Comparison of ENCODE assay signal across 8 cellular contexts in genomic region chr1:166910396-166910994, GRCh38. TPM values are rescaled to one million over a fixed set of nuclear protein-coding genes. Genes with fewer than 3 reads are reported as not detected.
A peak's percentile ranks its signal among the peaks of the same experiment; 100 is the strongest.
DNase-seq lines count a peak whose midpoint lies in the region; ATAC-seq lines count a peak whose summit lies in the region.

No MANE protein-coding gene starts in this region.

- ATAC-seq in GM19467 (IDR thresholded peaks at IDR 0.05; ENCODE audit: unreplicated experiment) (peak; percentile 89), HG03571 (IDR thresholded peaks at IDR 0.05; ENCODE audit: unreplicated experiment) (peak; percentile 95)

- H3K9ac ChIP-seq in mesenchymal stem cell (ENCODE audit: low read length), result no peak overlapping the region

- no peak overlapping the region for H3K4me3 ChIP-seq in mesenchymal stem cell (ENCODE audit: insufficient read depth in 1 of 2, low read depth in 1 of 2, low read length in 2 of 2)

- no peak overlapping the region for H3K4ac ChIP-seq in mesenchymal stem cell (ENCODE audit: low read depth in 1 of 2, low read length in 2 of 2)

- no peak overlapping the region for H2AFZ ChIP-seq in mesenchymal stem cell (ENCODE audit: low read depth, low read length)

- H3K9me3 ChIP-seq in mesenchymal stem cell (ENCODE audit: control insufficient read depth, low read length), result peaks cover 6% of the 10 kb centered on the region

- H2BK15ac ChIP-seq in mesenchymal stem cell (ENCODE audit: low read depth, poor library complexity, severe bottlenecking), result no peak overlapping the region

- no peak overlapping the region for H3K14ac ChIP-seq in mesenchymal stem cell (ENCODE audit: low read length in 2 of 2)

- WGBS in mesenchymal stem cell, result 0% methylated on average over 1 of the region's 1 CpG

- no peak overlapping the region for H3K23ac ChIP-seq in mesenchymal stem cell (ENCODE audit: low read length in 2 of 2)

- no peak overlapping the region for H4K91ac ChIP-seq in mesenchymal stem cell (ENCODE audit: low read length)

- H3K4me1 ChIP-seq in mesenchymal stem cell (ENCODE audit: control insufficient read depth, insufficient read depth, low read depth, low read length), result peaks cover 4% of the 10 kb centered on the region

- H2BK5ac ChIP-seq in mesenchymal stem cell (ENCODE audit: low read depth, low read length, poor library complexity, severe bottlenecking), result no peak overlapping the region

- H3K27me3 ChIP-seq in mesenchymal stem cell (ENCODE audit: control insufficient read depth in 1 of 2, insufficient read depth in 1 of 2, low read length in 2 of 2), result no peaks in the 10 kb centered on the region

- H3K4me2 ChIP-seq in mesenchymal stem cell (ENCODE audit: low read length, poor library complexity, severe bottlenecking), result no peak overlapping the region

- no peak overlapping the region for H3K27ac ChIP-seq in mesenchymal stem cell (ENCODE audit: low read length, poor library complexity, severe bottlenecking)

- H3K36me3 ChIP-seq in mesenchymal stem cell (ENCODE audit: control insufficient read depth in 1 of 2, insufficient read depth in 2 of 2, low read depth in 1 of 2, low read length in 2 of 2), result no peaks in the 10 kb centered on the region

- no peak overlapping the region for H3K18ac ChIP-seq in mesenchymal stem cell (ENCODE audit: low read depth in 1 of 2, low read length in 2 of 2)

- no peak overlapping the region for H2BK120ac ChIP-seq in mesenchymal stem cell (ENCODE audit: low read depth, low read length)

- no peak overlapping the region for H4K8ac ChIP-seq in mesenchymal stem cell (ENCODE audit: low read length)

- H3K79me1 ChIP-seq in mesenchymal stem cell (replicated peaks; ENCODE audit: low read length, poor library complexity, severe bottlenecking), result no peaks in the 10 kb centered on the region

- no peak overlapping the region for H2AK5ac ChIP-seq in mesenchymal stem cell (ENCODE audit: low read length, severe bottlenecking)

- DNase-seq in COLO829 (ENCODE audit: low spot score) (peak; percentile 92), NCI-H748 (lab: John Stamatoyannopoulos, UW; ENCODE audit: unreplicated experiment) (peak; percentile 85), ecto neural progenitor cell (ENCODE audit: low spot score) (peak; percentile 58), mesenchymal stem cell (peak; percentile 84)
- peak; percentile 67 to 73 for DNase-seq in activated CD4-positive, alpha-beta T cell treated with anti-CD3 and anti-CD28 coated beads, Interleukin-2, amount 50 U/mL, for 4 hours
- peak; percentile 37 to 56 for DNase-seq in stimulated activated CD8-positive, alpha-beta memory T cell treated with anti-CD3 and anti-CD28 coated beads, Interleukin-4, amount 100 ng/mL, for 4 hours (ENCODE audit: low read depth in 2 of 2, low spot score in 1 of 2)

- no peak overlapping the region for H2BK12ac ChIP-seq in mesenchymal stem cell (ENCODE audit: low read length in 2 of 2)

RNA-seq across cellular contexts. Expression of gene TADA1, which starts 34.4 kb away (rescaled TPM):
- polyA plus RNA-seq in mesenchymal stem cell (2013, experiment 1 of 2), result 5.2 TPM
- polyA plus RNA-seq in mesenchymal stem cell (2013, experiment 2 of 2), result 5.5 TPM
